ENCODE assay signal across 1 cellular context in genomic region chr3:194316918-194317317, GRCh38.
TF ChIP-seq lines count a peak whose summit lies in the region.

No MANE protein-coding gene starts in this region.

TF ChIP-seq in HCT116, 20 proteins besides CTCF, POLR2A, EP300 and RAD21 (continued from another document):
- TF ChIP-seq REST (IDR thresholded peaks at IDR 0.05; ENCODE audit: low read depth) (no peak), ZBTB33 (IDR thresholded peaks at IDR 0.05; ENCODE audit: extremely low read depth, insufficient replicate concordance, low read length) (no peak), TCF7L2 (IDR thresholded peaks at IDR 0.05; ENCODE audit: borderline replicate concordance, extremely low read depth, insufficient read depth, insufficient read length) (no peak), ATF3 (IDR thresholded peaks at IDR 0.05) (no peak), EZH2phosphoT487 (IDR thresholded peaks at IDR 0.05; ENCODE audit: borderline replicate concordance) (no peak), SIN3A (IDR thresholded peaks at IDR 0.05; ENCODE audit: low read depth) (no peak), ZNF274 (IDR thresholded peaks at IDR 0.05; ENCODE audit: low read depth, low read length) (no peak), ZFX (IDR thresholded peaks at IDR 0.05) (no peak), SRF (IDR thresholded peaks at IDR 0.05; ENCODE audit: low read depth) (no peak), EZH2 (IDR thresholded peaks at IDR 0.05) (no peak)
